Comparison of ENCODE assay signal across 8 cellular contexts in the genomic region with DNA sequence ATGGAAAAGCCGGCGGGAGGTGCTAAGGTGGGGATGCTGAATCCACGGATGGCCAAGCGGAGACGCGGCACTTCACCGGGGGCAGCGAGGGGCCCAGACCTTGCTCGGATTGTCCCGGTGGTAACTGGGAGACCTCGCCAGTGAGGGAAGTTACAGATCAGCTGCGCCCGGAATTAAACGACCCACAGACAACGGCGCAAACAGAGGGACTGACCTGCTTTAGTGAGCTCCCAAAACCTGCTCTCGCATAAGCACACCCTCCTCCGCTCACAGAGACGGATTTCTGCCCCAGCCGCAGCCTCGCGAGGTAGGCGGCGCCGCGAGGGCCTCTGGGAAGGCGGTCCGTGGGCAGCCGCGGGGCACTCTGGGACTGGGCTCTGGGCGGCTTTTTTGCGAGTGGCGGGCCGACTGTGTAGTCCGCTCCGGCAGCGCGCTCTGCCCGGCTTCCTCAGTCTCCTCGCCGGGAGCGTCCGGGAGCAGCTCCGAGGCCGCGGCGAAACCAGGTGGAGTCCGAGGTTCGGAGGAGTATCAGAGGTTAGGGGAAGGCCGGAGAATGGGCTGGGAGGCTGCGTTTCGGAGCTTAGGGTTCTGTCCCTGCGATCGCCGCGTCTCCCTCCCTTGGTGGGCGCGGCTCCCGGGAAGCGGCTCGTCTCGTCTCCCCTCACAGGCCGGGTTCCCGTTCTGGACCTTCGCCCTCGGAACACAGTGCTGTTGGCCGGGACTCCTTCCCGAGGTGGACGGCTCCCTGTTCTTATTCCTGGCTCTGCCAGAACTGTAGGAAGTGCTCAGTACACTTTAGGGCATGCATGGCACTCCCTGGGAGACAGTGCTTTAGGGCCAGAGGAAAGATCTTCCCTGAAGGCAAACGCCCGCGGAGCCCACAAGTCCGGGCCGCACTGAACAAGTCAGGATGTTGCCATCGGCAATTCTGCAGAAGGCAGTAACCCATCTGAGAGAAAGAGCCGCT. TPM values are rescaled to one million over a fixed set of nuclear protein-coding genes. Genes with fewer than 3 reads are reported as not detected.
A peak's percentile ranks its signal among the peaks of the same experiment; 100 is the strongest.
DNase-seq lines count a peak whose midpoint lies in the region; ATAC-seq and TF ChIP-seq lines count a peak whose summit lies in the region.

A gene with protein sequence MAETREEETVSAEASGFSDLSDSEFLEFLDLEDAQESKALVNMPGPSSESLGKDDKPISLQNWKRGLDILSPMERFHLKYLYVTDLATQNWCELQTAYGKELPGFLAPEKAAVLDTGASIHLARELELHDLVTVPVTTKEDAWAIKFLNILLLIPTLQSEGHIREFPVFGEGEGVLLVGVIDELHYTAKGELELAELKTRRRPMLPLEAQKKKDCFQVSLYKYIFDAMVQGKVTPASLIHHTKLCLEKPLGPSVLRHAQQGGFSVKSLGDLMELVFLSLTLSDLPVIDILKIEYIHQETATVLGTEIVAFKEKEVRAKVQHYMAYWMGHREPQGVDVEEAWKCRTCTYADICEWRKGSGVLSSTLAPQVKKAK (plus strand): TSS at position 393 of the 967 bp plus-strand sequence. CDS start 5,778 bp downstream, outside the sequence.

- peak; percentile 98 to 100 (median 99) for ATAC-seq in heart right ventricle
- ATAC-seq in upper lobe of left lung (ENCODE audit: low FRiP score in 2 of 2): peak; percentile 98 to 100

- TF ChIP-seq POLR2A in upper lobe of left lung (IDR thresholded peaks at IDR 0.05): peak in 3 of 4 donors; percentile 35 to 67 (median 43)

- intact Hi-C loops in heart right ventricle (cut with DNase I): no loop called here
- intact Hi-C loops in posterior vena cava (cut with DNase I): no loop called here

- DNase-seq in ELF-1 (ENCODE audit: low read depth, low spot score) (peak; percentile 71), HCEC 1CT (peak; percentile 66), NCI-H1092 treated with DMSO at 0.1 percent for 48 hours (lab: John Stamatoyannopoulos, UW) (peak; percentile 80), amniotic epithelial cell (ENCODE audit: low read depth) (peak; percentile 70), heart right ventricle (peak; percentile 81 to 84), posterior vena cava (ENCODE audit: low spot score) (peak; percentile 96), upper lobe of left lung (peak; percentile 86 to 96)

- peaks cover 45% of the 10 kb centered on the region for H3K9me3 Mint-ChIP-seq in T-helper 1 cell treated with Interleukin-12 subunit alpha and Interleukin-12 subunit beta and Interleukin-4 antibody, amounts not matched to agents 30 μg/mL and 1 μg/mL, for 36 hours

- H3K27ac Mint-ChIP-seq in T-helper 1 cell treated with Interleukin-12 subunit alpha and Interleukin-12 subunit beta and Interleukin-4 antibody, amounts not matched to agents 30 μg/mL and 1 μg/mL, for 36 hours: peak within 1 kb of the TSS; percentile 83

- WGBS in heart right ventricle, 2 donors: 0% methylated on average over 74 to 76 of the region's 76 CpGs
- WGBS in upper lobe of left lung, 2 donors: 3 to 4% methylated on average over 16 to 27 of the region's 76 CpGs

- H3K27ac ChIP-seq in heart right ventricle (peak within 1 kb of the TSS in 9 of 10 donors; percentile 48 to 88 (median 78)), upper lobe of left lung (peak within 1 kb of the TSS; percentile 70 to 81 (median 78))

- TF ChIP-seq CTCF in heart right ventricle (IDR thresholded peaks at IDR 0.05) (peak in 1 of 9 donors; percentile 16), upper lobe of left lung (IDR thresholded peaks at IDR 0.05) (peak in 1 of 6 experiments; percentile 15)

- H3K4me3 Mint-ChIP-seq in T-helper 1 cell treated with Interleukin-12 subunit alpha and Interleukin-12 subunit beta and Interleukin-4 antibody, amounts not matched to agents 30 μg/mL and 1 μg/mL, for 36 hours: peak within 1 kb of the TSS; percentile 88

- no peaks in the 10 kb centered on the region for H3K27me3 Mint-ChIP-seq in T-helper 1 cell treated with Interleukin-12 subunit alpha and Interleukin-12 subunit beta and Interleukin-4 antibody, amounts not matched to agents 30 μg/mL and 1 μg/mL, for 36 hours (ENCODE audit: low read depth)

- H3K36me3 Mint-ChIP-seq in T-helper 1 cell treated with Interleukin-12 subunit alpha and Interleukin-12 subunit beta and Interleukin-4 antibody, amounts not matched to agents 30 μg/mL and 1 μg/mL, for 36 hours (ENCODE audit: low read depth): peaks cover 46% of the 10 kb centered on the region

- H3K27me3 ChIP-seq in heart right ventricle (no peaks in the 10 kb centered on the region), upper lobe of left lung (no peaks in the 10 kb centered on the region)

- peaks cover 9% of the 10 kb centered on the region for H3K4me1 Mint-ChIP-seq in T-helper 1 cell treated with Interleukin-12 subunit alpha and Interleukin-12 subunit beta and Interleukin-4 antibody, amounts not matched to agents 30 μg/mL and 1 μg/mL, for 36 hours (ENCODE audit: low read depth)

- H3K9me3 ChIP-seq in heart right ventricle (peaks cover 0 to 77% (median under 1%) of the 10 kb centered on the region in 11 donors), upper lobe of left lung (peaks cover 0 to 19% (median 9%) of the 10 kb centered on the region in 4 donors)

- TF ChIP-seq EP300 in upper lobe of left lung (IDR thresholded peaks at IDR 0.05): no peak

- H3K4me3 ChIP-seq in heart right ventricle (peak within 1 kb of the TSS; percentile 21 to 88 (median 79)), upper lobe of left lung (peak within 1 kb of the TSS; percentile 67 to 83 (median 73))

- H3K4me1 ChIP-seq in heart right ventricle: peaks cover 6 to 19% (median 12%) of the 10 kb centered on the region in 9 donors
- H3K4me1 ChIP-seq in upper lobe of left lung: peaks cover 7 to 13% (median 10%) of the 10 kb centered on the region in 4 donors

- H3K36me3 ChIP-seq in heart right ventricle (peaks cover 0 to 21% (median 0%) of the 10 kb centered on the region in 9 donors), upper lobe of left lung (no peaks in the 10 kb centered on the region)

RNA-seq across cellular contexts. Expression of the gene that starts here (rescaled TPM):
- 1 to 10 TPM; 2.4 to 5.3 (median 3.6) TPM for total RNA-seq in heart right ventricle
- polyA plus RNA-seq in heart right ventricle: 1 to 10 TPM; 2.3 to 3.3 TPM
- 1 to 10 TPM; 5.3 to 6.1 TPM for total RNA-seq in posterior vena cava
- total RNA-seq in upper lobe of left lung: 10 to 100 TPM in 2 of 6 donors, 1 to 10 TPM in 4; 5.5 to 30.4 (median 9.9) TPM

Comparison
In these comparisons a context has a peak if more than half of its experiments do, and no peak if none do; other contexts are left out.
1. Peak in every context shown above with its lines: DNase-seq, ATAC-seq, H3K4me3 ChIP-seq and H3K27ac ChIP-seq.